In genomic region chr3:187197255-187197654, GRCh38 we compare ENCODE assay signal across 24 cellular contexts.
A peak's percentile ranks its signal among the peaks of the same experiment; 100 is the strongest.
DNase-seq lines count a peak whose midpoint lies in the region; ATAC-seq and TF ChIP-seq lines count a peak whose summit lies in the region.
"Had no signal": no experiment of that assay in that cellular context is flagged by ENCODE, and none has a peak within 500 bp of the region (broad histone marks: within the 10 kb centered on the region; RNA-seq: fewer than 3 reads in every experiment).

TSS of gene RTP1 (plus strand) at chr3:187197486. CDS start at chr3:187197516, 30 bp downstream.

- DNase-seq in COLO668 (lab: John Stamatoyannopoulos, UW; ENCODE audit: unreplicated experiment) (peak; percentile 6), DMS79 treated with DMSO at 0.1 percent for 48 hours (lab: John Stamatoyannopoulos, UW) (peak; percentile 74), iPS-NIHi7 (ENCODE audit: extremely low spot score) (peak; percentile 32), coronary artery (ENCODE audit: low spot score) (no peak), OCI-M2 (lab: John Stamatoyannopoulos, UW; ENCODE audit: unreplicated experiment) (no peak)
- DNase-seq: activated CD4-positive, alpha-beta T cell treated with anti-CD3 and anti-CD28 coated beads, Interleukin-2, amount 50 U/mL, for 1 hour; activated CD8-positive, alpha-beta memory T cell treated with anti-CD3 and anti-CD28 coated beads, Interleukin-2, amount 50 U/mL, for 4 hours; activated effector memory CD4-positive, alpha-beta T cell treated with Interleukin-2 at 50 U/mL for 16 hours; activated naive CD8-positive, alpha-beta T cell treated with anti-CD3 and anti-CD28 coated beads, Interleukin-2, amount 50 U/mL, for 24 hours; AML-193; GF-D8; hippocampal formation; kidney glomerular epithelial cell; mesenchymal stem cell; naive thymus-derived CD8-positive, alpha-beta T cell; NCI-H226; Right ventricle myocardium superior; stimulated activated CD4-positive, alpha-beta T cell treated with anti-CD3 and anti-CD28 coated beads, Interleukin-1b, Interleukin-23, amount 100 ng/mL, for 48 hours; stimulated activated naive CD8-positive, alpha-beta T cell treated with anti-CD3 and anti-CD28 coated beads, Interleukin-15, Interleukin-2, amounts not matched to agents 100 U/mL and 50 U/mL, for 24 hours; tibial artery had no signal

- H3K27ac ChIP-seq in OCI-LY3 (ENCODE audit: low read length) (no peak within 1 kb of the TSS), coronary artery (no peak within 1 kb of the TSS)
- H3K27ac ChIP-seq: parathyroid adenoma, tibial artery had no signal

- H3K36me3 ChIP-seq in OCI-LY3 (replicated peaks; ENCODE audit: low read depth, low read length): no peaks in the 10 kb centered on the region
- H3K36me3 ChIP-seq: tibial artery had no signal

- no peaks in the 10 kb centered on the region for H3K79me2 ChIP-seq in OCI-LY3 (ENCODE audit: low read length)
- H3K79me2 ChIP-seq: parathyroid adenoma had no signal

- peaks cover 14% of the 10 kb centered on the region for H3K4me1 ChIP-seq in OCI-LY3 (ENCODE audit: low read length)
- H3K4me1 ChIP-seq: parathyroid adenoma had no signal

- H3K4me3 ChIP-seq in OCI-LY3 (ENCODE audit: low read length) (no peak within 1 kb of the TSS), coronary artery (no peak within 1 kb of the TSS)
- H3K4me3 ChIP-seq: tibial artery had no signal

- no peaks in the 10 kb centered on the region for H3K9me3 ChIP-seq in OCI-LY3 (ENCODE audit: insufficient read depth, low read length)
- H3K9me3 ChIP-seq: tibial artery had no signal

- no peaks in the 10 kb centered on the region for H4K20me1 ChIP-seq in OCI-LY3 (ENCODE audit: insufficient read depth, low read length)

- TF ChIP-seq CTCF in OCI-LY3 (IDR thresholded peaks at IDR 0.05; ENCODE audit: low read depth, low read length): no peak
- no peak for TF ChIP-seq CTCF in coronary artery (IDR thresholded peaks at IDR 0.05)

- H3K27me3 ChIP-seq in OCI-LY3 (ENCODE audit: low read depth, low read length): peaks cover 8% of the 10 kb centered on the region; the same call in 1 of the 2 replicates
- H3K27me3 ChIP-seq: tibial artery had no signal

- H2AFZ ChIP-seq in OCI-LY3 (ENCODE audit: low read depth, low read length): peak within 1 kb of the TSS; percentile 90
- H2AFZ ChIP-seq: parathyroid adenoma had no signal

- peak within 1 kb of the TSS; percentile 68 for H3K4me2 ChIP-seq in OCI-LY3 (ENCODE audit: low read length)

- no peak for ATAC-seq in HG03442 (IDR thresholded peaks at IDR 0.05; ENCODE audit: unreplicated experiment)
- ATAC-seq: activated naive CD8-positive, alpha-beta T cell treated with anti-CD3 and anti-CD28 coated beads, Interleukin-2, amount 50 U/mL, for 24 hours; HCT116; naive thymus-derived CD8-positive, alpha-beta T cell; stimulated activated naive CD8-positive, alpha-beta T cell treated with anti-CD3 and anti-CD28 coated beads, Interleukin-15, Interleukin-2, amounts not matched to agents 100 U/mL and 50 U/mL, for 24 hours had no signal

- H3K9ac ChIP-seq in OCI-LY3 (ENCODE audit: low read length): no peak within 1 kb of the TSS
- H3K9ac ChIP-seq: parathyroid adenoma had no signal

Comparison
In these comparisons a context has a peak if more than half of its experiments do, and no peak if none do; other contexts are left out.
1. DNase-seq: peak in COLO668 (single experiment), DMS79 treated with DMSO at 0.1 percent for 48 hours (single experiment) and iPS-NIHi7 (single experiment); none in coronary artery (single experiment) and OCI-M2 (single experiment).